In genomic region chr20:25859649-25860530, GRCh38 we compare ENCODE assay signal across 8 cellular contexts.
DNase-seq lines count a peak whose midpoint lies in the region; ATAC-seq and TF ChIP-seq lines count a peak whose summit lies in the region.

No MANE protein-coding gene starts in this region.

- peaks cover 31 to 93% (median 67%) of the 10 kb centered on the region in 5 donors for H3K27me3 Mint-ChIP-seq in naive thymus-derived CD8-positive, alpha-beta T cell

- no peak for TF ChIP-seq CTCF in AG09309 (IDR thresholded peaks at IDR 0.05; ENCODE audit: control insufficient read depth, insufficient read depth, low read depth, low read length, missing control alignments)

- H3K4me3 ChIP-seq in AG09309 (ENCODE audit: control insufficient read depth, low read depth, low read length): peak overlapping the region; percentile 14

- peaks cover 0 to 5% (median 4%) of the 10 kb centered on the region in 3 donors for H3K36me3 Mint-ChIP-seq in naive thymus-derived CD8-positive, alpha-beta T cell

- ATAC-seq in GM21825 (IDR thresholded peaks at IDR 0.05; ENCODE audit: unreplicated experiment): peak; percentile 50
- peak; percentile 72 to 76 for ATAC-seq in naive thymus-derived CD8-positive, alpha-beta T cell
- no peak for ATAC-seq in stimulated activated naive CD8-positive, alpha-beta T cell treated with anti-CD3 and anti-CD28 coated beads, Interleukin-15, Interleukin-2, amounts not matched to agents 100 U/mL and 50 U/mL, for 24 hours

- TF ChIP-seq POLR2A in erythroblast (IDR thresholded peaks at IDR 0.05; ENCODE audit: low read length): no peak

- peak overlapping the region; percentile 8 to 91 (median 76) for H3K4me3 Mint-ChIP-seq in naive thymus-derived CD8-positive, alpha-beta T cell

- POLR2A ChIA-PET in naive thymus-derived CD8-positive, alpha-beta T cell (lab: Charles Lee): no interaction called here

- H3K4me1 Mint-ChIP-seq in naive thymus-derived CD8-positive, alpha-beta T cell: peaks cover 31 to 61% (median 48%) of the 10 kb centered on the region in 4 donors

- peaks cover 0 to 7% (median 0%) of the 10 kb centered on the region in 9 donors for H3K9me3 Mint-ChIP-seq in naive thymus-derived CD8-positive, alpha-beta T cell

- DNase-seq in AG09309 (ENCODE audit: low read depth): no peak
- DNase-seq in NCI-H526 (lab: John Stamatoyannopoulos, UW): peak; percentile 82 to 92
- peak; percentile 66 for DNase-seq in activated T-cell treated with anti-CD3 and anti-CD28 coated beads for 4 hours
- peak; percentile 31 to 36 for DNase-seq in erythroblast (lab: John Stamatoyannopoulos, UW)
- peak; percentile 56 to 89 (median 72) for DNase-seq in naive thymus-derived CD8-positive, alpha-beta T cell
- peak; percentile 76 for DNase-seq in stimulated activated naive CD8-positive, alpha-beta T cell treated with anti-CD3 and anti-CD28 coated beads, Interleukin-15, Interleukin-2, amounts not matched to agents 100 U/mL and 50 U/mL, for 24 hours
- DNase-seq in NOMO-1 (lab: John Stamatoyannopoulos, UW; ENCODE audit: unreplicated experiment in 2 of 2): no peak

- H3K27ac Mint-ChIP-seq in naive thymus-derived CD8-positive, alpha-beta T cell: peak overlapping the region in 2 of 10 donors; percentile 24 to 75

Comparison
In these comparisons a context has a peak if more than half of its experiments do, and no peak if none do; other contexts are left out.
1. DNase-seq: peak in NCI-H526 (2 of 2), activated T-cell treated with anti-CD3 and anti-CD28 coated beads for 4 hours (single experiment), erythroblast (2 of 2), naive thymus-derived CD8-positive, alpha-beta T cell (10 of 10) and stimulated activated naive CD8-positive, alpha-beta T cell treated with anti-CD3 and anti-CD28 coated beads, Interleukin-15, Interleukin-2, amounts not matched to agents 100 U/mL and 50 U/mL, for 24 hours (single experiment); none in AG09309 (single experiment) and NOMO-1 (0 of 2).